9 cellular contexts compared by ENCODE assay signal in genomic region chr4:163665521-163666334, GRCh38.
DNase-seq lines count a peak whose midpoint lies in the region; ATAC-seq and TF ChIP-seq lines count a peak whose summit lies in the region.
"Had no signal": no experiment of that assay in that cellular context is flagged by ENCODE, and none has a peak within 500 bp of the region (broad histone marks: within the 10 kb centered on the region; RNA-seq: fewer than 3 reads in every experiment).

No MANE protein-coding gene starts in this region.

- H3K36me3 Mint-ChIP-seq in type B pancreatic cell, result no peaks in the 10 kb centered on the region
- H3K36me3 Mint-ChIP-seq in activated CD4-positive, alpha-beta memory T cell treated with anti-CD3 and anti-CD28 coated beads for 36 hours, result no peaks in the 10 kb centered on the region

- no peak overlapping the region for H3K4me3 Mint-ChIP-seq in type B pancreatic cell
- H3K4me3 Mint-ChIP-seq in activated CD4-positive, alpha-beta memory T cell treated with anti-CD3 and anti-CD28 coated beads for 36 hours, result no peak overlapping the region

- no peaks in the 10 kb centered on the region for H3K9me3 Mint-ChIP-seq in type B pancreatic cell
- H3K9me3 Mint-ChIP-seq in activated CD4-positive, alpha-beta memory T cell treated with anti-CD3 and anti-CD28 coated beads for 36 hours, result no peaks in the 10 kb centered on the region

- POLR2A ChIA-PET in activated CD4-positive, alpha-beta memory T cell treated with anti-CD3 and anti-CD28 coated beads for 36 hours (lab: Charles Lee), result interaction anchor here (0.7 kb wide), 1 partner anchor 26 kb away, joined by 6 read pairs; no protein-coding TSS in a partner anchor

- intact Hi-C loops in activated CD4-positive, alpha-beta memory T cell treated with anti-CD3 and anti-CD28 coated beads for 36 hours (cut with micrococcal nuclease), result loop anchor here (5.0 kb wide), 1 partner anchor 173 kb away; the partner anchor contains the start of gene TMA16

- no peaks in the 10 kb centered on the region for H3K27me3 Mint-ChIP-seq in type B pancreatic cell
- H3K27me3 Mint-ChIP-seq in activated CD4-positive, alpha-beta memory T cell treated with anti-CD3 and anti-CD28 coated beads for 36 hours, result no peaks in the 10 kb centered on the region

- ATAC-seq in GM19455 (IDR thresholded peaks at IDR 0.05; ENCODE audit: unreplicated experiment) (peak; percentile 53), HG03135 (IDR thresholded peaks at IDR 0.05; ENCODE audit: unreplicated experiment) (peak; percentile 33)

- CTCF ChIA-PET in activated CD4-positive, alpha-beta memory T cell treated with anti-CD3 and anti-CD28 coated beads for 36 hours (lab: Charles Lee), result no interaction called here

- H3K27ac Mint-ChIP-seq in type B pancreatic cell, result no peak overlapping the region
- H3K27ac Mint-ChIP-seq in activated CD4-positive, alpha-beta memory T cell treated with anti-CD3 and anti-CD28 coated beads for 36 hours, result no peak overlapping the region

- DNase-seq in CD1c-positive myeloid dendritic cell (ENCODE audit: extremely low spot score) (peak; percentile 77), amniotic epithelial cell (ENCODE audit: low read depth) (peak; percentile 1), retina (no peak), AG08395 (ENCODE audit: low spot score) (no peak), type B pancreatic cell (ENCODE audit: extremely low spot score, unreplicated experiment) (no peak)
- DNase-seq in activated CD4-positive, alpha-beta memory T cell treated with anti-CD3 and anti-CD28 coated beads for 36 hours, result no peak
- DNase-seq: SJCRH30 had no signal

- TF ChIP-seq CTCF in type B pancreatic cell (conservative IDR thresholded peaks at IDR 0.05), result no peak

- no peaks in the 10 kb centered on the region for H3K4me1 Mint-ChIP-seq in type B pancreatic cell (ENCODE audit: unreplicated experiment)
- H3K4me1 Mint-ChIP-seq in activated CD4-positive, alpha-beta memory T cell treated with anti-CD3 and anti-CD28 coated beads for 36 hours (ENCODE audit: low read depth), result peaks cover 46% of the 10 kb centered on the region

Comparison
In these comparisons a context has a peak if more than half of its experiments do, and no peak if none do; other contexts are left out.
1. DNase-seq: peak in CD1c-positive myeloid dendritic cell (single experiment) and amniotic epithelial cell (single experiment); none in retina (single experiment), AG08395 (single experiment), type B pancreatic cell (single experiment) and activated CD4-positive, alpha-beta memory T cell treated with anti-CD3 and anti-CD28 coated beads for 36 hours (single experiment).